11 cellular contexts compared by ENCODE assay signal in genomic region chr6:3419624-3420272, GRCh38. TPM values are rescaled to one million over a fixed set of nuclear protein-coding genes. Genes with fewer than 3 reads are reported as not detected.
DNase-seq lines count a peak whose midpoint lies in the region; ATAC-seq and TF ChIP-seq lines count a peak whose summit lies in the region.
"Had no signal": no experiment of that assay in that cellular context is flagged by ENCODE, and none has a peak within 500 bp of the region (broad histone marks: within the 10 kb centered on the region; RNA-seq: fewer than 3 reads in every experiment).

No MANE protein-coding gene starts in this region.

- H3K4me1 ChIP-seq in thoracic aorta (ENCODE audit: control insufficient read depth in 1 of 2, low read depth in 2 of 2) = no peaks in the 10 kb centered on the region

- no peaks in the 10 kb centered on the region for H3K9me3 ChIP-seq in thoracic aorta

- CTCF ChIA-PET in activated naive CD4-positive, alpha-beta T cell treated with anti-CD3 and anti-CD28 coated beads for 36 hours (lab: Charles Lee) = no interaction called here
- CTCF ChIA-PET in activated naive CD4-positive, alpha-beta T cell treated with anti-CD3 and anti-CD28 coated beads, Interleukin-2, amount 10 ng/mL, durations not matched to agents 7 days and 5 days (lab: Charles Lee) = no interaction called here

- no peak for TF ChIP-seq CTCF in fibroblast of the aortic adventitia (IDR thresholded peaks at IDR 0.05; ENCODE audit: insufficient read depth, low read length)
- no peak for TF ChIP-seq CTCF in thoracic aorta (IDR thresholded peaks at IDR 0.05)

- no peak overlapping the region for H3K4me3 Mint-ChIP-seq in activated naive CD4-positive, alpha-beta T cell treated with anti-CD3 and anti-CD28 coated beads for 36 hours
- H3K4me3 Mint-ChIP-seq in activated naive CD4-positive, alpha-beta T cell treated with anti-CD3 and anti-CD28 coated beads, Interleukin-2, amount 10 ng/mL, durations not matched to agents 7 days and 5 days = no peak overlapping the region

- intact Hi-C loops in activated naive CD4-positive, alpha-beta T cell treated with anti-CD3 and anti-CD28 coated beads for 36 hours (cut with micrococcal nuclease) = loop anchor here (5.0 kb wide), 1 partner anchor 93 kb away; no protein-coding TSS in a partner anchor

- H3K4me3 ChIP-seq in fibroblast of the aortic adventitia (ENCODE audit: low read depth, low read length) (no peak overlapping the region), thoracic aorta (no peak overlapping the region)
- H3K4me3 ChIP-seq: lung had no signal

- no peaks in the 10 kb centered on the region for H3K36me3 ChIP-seq in thoracic aorta

- H3K27me3 ChIP-seq in thoracic aorta (replicated peaks; ENCODE audit: insufficient read depth) = no peaks in the 10 kb centered on the region

- no peak overlapping the region for H3K27ac ChIP-seq in thoracic aorta
- H3K27ac ChIP-seq: WERI-Rb-1 had no signal

- peaks cover 23% of the 10 kb centered on the region for H3K4me1 Mint-ChIP-seq in activated naive CD4-positive, alpha-beta T cell treated with anti-CD3 and anti-CD28 coated beads for 36 hours (ENCODE audit: low read depth)
- peaks cover 5% of the 10 kb centered on the region for H3K4me1 Mint-ChIP-seq in activated naive CD4-positive, alpha-beta T cell treated with anti-CD3 and anti-CD28 coated beads, Interleukin-2, amount 10 ng/mL, durations not matched to agents 7 days and 5 days

- H3K9me3 Mint-ChIP-seq in activated naive CD4-positive, alpha-beta T cell treated with anti-CD3 and anti-CD28 coated beads for 36 hours = no peaks in the 10 kb centered on the region
- H3K9me3 Mint-ChIP-seq in activated naive CD4-positive, alpha-beta T cell treated with anti-CD3 and anti-CD28 coated beads, Interleukin-2, amount 10 ng/mL, durations not matched to agents 7 days and 5 days = no peaks in the 10 kb centered on the region

- ATAC-seq in thoracic aorta (ENCODE audit: insufficient number of reproducible peaks, low FRiP score, low read depth) (peak; percentile 81), HG02571 (IDR thresholded peaks at IDR 0.05; ENCODE audit: unreplicated experiment) (no peak), GM21723 (IDR thresholded peaks at IDR 0.05; ENCODE audit: unreplicated experiment) (no peak)
- ATAC-seq in activated CD4-positive, CD25-positive, alpha-beta regulatory T cell treated with anti-CD3 and anti-CD28 coated beads, Interleukin-2, amount 50 U/mL, for 24 hours = no peak
- ATAC-seq: sciatic nerve had no signal

- H3K27ac Mint-ChIP-seq in activated naive CD4-positive, alpha-beta T cell treated with anti-CD3 and anti-CD28 coated beads for 36 hours = no peak overlapping the region
- H3K27ac Mint-ChIP-seq in activated naive CD4-positive, alpha-beta T cell treated with anti-CD3 and anti-CD28 coated beads, Interleukin-2, amount 10 ng/mL, durations not matched to agents 7 days and 5 days = no peak overlapping the region

- peak; percentile 51 for DNase-seq in activated naive CD4-positive, alpha-beta T cell treated with anti-CD3 and anti-CD28 coated beads for 36 hours
- DNase-seq in activated naive CD4-positive, alpha-beta T cell treated with anti-CD3 and anti-CD28 coated beads, Interleukin-2, amount 10 ng/mL, durations not matched to agents 7 days and 5 days = no peak
- peak; percentile 86 for DNase-seq in RKO (ENCODE audit: low spot score)
- peak; percentile 75 for DNase-seq in fibroblast of the aortic adventitia (ENCODE audit: low read depth)
- DNase-seq in thoracic aorta (ENCODE audit: low spot score) = no peak
- DNase-seq: WERI-Rb-1 had no signal

- H3K36me3 Mint-ChIP-seq in activated naive CD4-positive, alpha-beta T cell treated with anti-CD3 and anti-CD28 coated beads for 36 hours (ENCODE audit: low read depth) = no peaks in the 10 kb centered on the region
- H3K36me3 Mint-ChIP-seq in activated naive CD4-positive, alpha-beta T cell treated with anti-CD3 and anti-CD28 coated beads, Interleukin-2, amount 10 ng/mL, durations not matched to agents 7 days and 5 days = no peaks in the 10 kb centered on the region

- no peaks in the 10 kb centered on the region for H3K27me3 Mint-ChIP-seq in activated naive CD4-positive, alpha-beta T cell treated with anti-CD3 and anti-CD28 coated beads for 36 hours (ENCODE audit: low read depth)
- H3K27me3 Mint-ChIP-seq in activated naive CD4-positive, alpha-beta T cell treated with anti-CD3 and anti-CD28 coated beads, Interleukin-2, amount 10 ng/mL, durations not matched to agents 7 days and 5 days = peaks cover 13% of the 10 kb centered on the region

RNA-seq across cellular contexts. Expression of gene SLC22A23, which starts 37.1 kb away (rescaled TPM):
- total RNA-seq in activated naive CD4-positive, alpha-beta T cell treated with anti-CD3 and anti-CD28 coated beads for 36 hours = 1 to 10 TPM; 1.3 to 1.4 TPM
- total RNA-seq in fibroblast of the aortic adventitia (ENCODE audit: low replicate concordance) (7.8 and 9.0 TPM in 2 replicates), thoracic aorta (1 to 10 TPM; 5.1 to 9.7 TPM)

Comparison
In these comparisons a context has a peak if more than half of its experiments do, and no peak if none do; other contexts are left out.
1. DNase-seq: peak in activated naive CD4-positive, alpha-beta T cell treated with anti-CD3 and anti-CD28 coated beads for 36 hours (single experiment), RKO (single experiment) and fibroblast of the aortic adventitia (single experiment); none in activated naive CD4-positive, alpha-beta T cell treated with anti-CD3 and anti-CD28 coated beads, Interleukin-2, amount 10 ng/mL, durations not matched to agents 7 days and 5 days (single experiment) and thoracic aorta (single experiment).